ENCODE assay signal across 18 cellular contexts in the genomic region with DNA sequence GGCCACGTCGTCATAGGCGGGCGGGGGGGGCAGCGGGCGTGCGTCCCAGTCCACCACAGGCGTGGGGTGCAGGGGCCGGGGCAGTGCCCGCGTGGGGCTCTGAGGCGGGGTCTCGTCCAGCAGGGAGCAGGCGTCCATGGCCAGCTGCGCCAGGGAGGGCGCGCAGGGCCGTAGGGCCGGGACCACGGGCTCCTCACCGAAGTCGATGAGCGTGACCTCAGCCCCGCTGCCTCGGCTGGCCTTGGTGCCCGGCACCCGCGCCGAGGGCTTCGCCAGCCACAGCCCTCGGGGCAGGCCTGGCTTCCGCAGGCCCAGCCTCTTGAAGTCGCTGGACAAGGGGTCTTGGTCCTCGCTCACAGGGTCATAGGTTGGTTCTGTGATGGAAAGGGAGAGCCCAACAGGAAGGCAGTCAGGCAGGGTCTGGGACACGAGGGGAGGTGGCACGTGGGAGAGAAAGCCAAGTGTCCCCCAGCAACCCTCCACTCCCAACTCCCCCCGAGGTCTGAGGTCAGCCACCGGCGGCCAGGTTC. TPM values are rescaled to one million over a fixed set of nuclear protein-coding genes. Genes with fewer than 3 reads are reported as not detected.
A peak's percentile ranks its signal among the peaks of the same experiment; 100 is the strongest.
DNase-seq lines count a peak whose midpoint lies in the region; ATAC-seq and TF ChIP-seq lines count a peak whose summit lies in the region.
"Had no signal": no experiment of that assay in that cellular context is flagged by ENCODE, and none has a peak within 500 bp of the region (broad histone marks: within the 10 kb centered on the region; RNA-seq: fewer than 3 reads in every experiment).

No MANE protein-coding gene starts in this region.

- peak overlapping the region; percentile 56 for H3K27ac ChIP-seq in RWPE1
- H3K27ac ChIP-seq in mesenchymal stem cell (ENCODE audit: low read length, poor library complexity, severe bottlenecking): no peak overlapping the region
- H3K27ac ChIP-seq: BLaER1 had no signal

- H3K9ac ChIP-seq in mesenchymal stem cell (ENCODE audit: low read length): no peak overlapping the region
- H3K9ac ChIP-seq: BLaER1 had no signal

- H2BK120ac ChIP-seq in mesenchymal stem cell (ENCODE audit: low read depth, low read length): no peak overlapping the region

- H4K8ac ChIP-seq in mesenchymal stem cell (ENCODE audit: low read length): peak overlapping the region; percentile 31

- no peaks in the 10 kb centered on the region for H3K27me3 Mint-ChIP-seq in type B pancreatic cell

- peaks cover 8% of the 10 kb centered on the region for H3K4me1 ChIP-seq in mesenchymal stem cell (ENCODE audit: control insufficient read depth, insufficient read depth, low read depth, low read length)
- H3K4me1 ChIP-seq: BLaER1 had no signal

- no peak overlapping the region for H2BK12ac ChIP-seq in mesenchymal stem cell (ENCODE audit: low read length in 2 of 2)

- no peak for ATAC-seq in Right ventricle myocardium inferior
- no peak for ATAC-seq in left ventricle myocardium superior
- no peak for ATAC-seq in HG02938 (IDR thresholded peaks at IDR 0.05; ENCODE audit: unreplicated experiment)
- ATAC-seq in HG03354 (IDR thresholded peaks at IDR 0.05; ENCODE audit: poor library complexity, severe bottlenecking, unreplicated experiment): no peak
- ATAC-seq: CD8-positive, alpha-beta T cell had no signal

- H2BK5ac ChIP-seq in mesenchymal stem cell (ENCODE audit: low read depth, low read length, poor library complexity, severe bottlenecking): no peak overlapping the region

- H3K27ac Mint-ChIP-seq in type B pancreatic cell: no peak overlapping the region
- H3K27ac Mint-ChIP-seq: CD8-positive, alpha-beta T cell; GM23338 had no signal

- no peak overlapping the region for H2AK5ac ChIP-seq in mesenchymal stem cell (ENCODE audit: low read length, severe bottlenecking)

- no peak overlapping the region for H3K4me2 ChIP-seq in mesenchymal stem cell (ENCODE audit: low read length, poor library complexity, severe bottlenecking)
- H3K4me2 ChIP-seq: BLaER1, GM23338 had no signal

- DNase-seq in Right ventricle myocardium inferior (ENCODE audit: missing footprints) (peak; percentile 56), left ventricle myocardium superior (no peak), RWPE1 (ENCODE audit: low spot score) (no peak), mesenchymal stem cell (no peak), type B pancreatic cell (ENCODE audit: extremely low spot score, unreplicated experiment) (peak; percentile 67)
- DNase-seq: 8988T; Calu3; CD8-positive, alpha-beta T cell; DMS79 treated with DMSO at 0.1 percent for 48 hours; GF-D8; HCEC 1CT had no signal

- H4K91ac ChIP-seq in mesenchymal stem cell (ENCODE audit: low read length): no peak overlapping the region

- H3K14ac ChIP-seq in mesenchymal stem cell (ENCODE audit: low read length in 2 of 2): no peak overlapping the region

- no peak overlapping the region for H3K4ac ChIP-seq in mesenchymal stem cell (ENCODE audit: low read depth in 1 of 2, low read length in 2 of 2)

- no peaks in the 10 kb centered on the region for H3K36me3 Mint-ChIP-seq in type B pancreatic cell

- no peaks in the 10 kb centered on the region for H3K9me3 Mint-ChIP-seq in type B pancreatic cell
- H3K9me3 Mint-ChIP-seq: CD8-positive, alpha-beta T cell; GM23338 had no signal

- intact Hi-C loops in Right ventricle myocardium inferior (cut with DNase I): no loop called here
- intact Hi-C loops in left ventricle myocardium superior (cut with micrococcal nuclease): no loop called here

- H2AFZ ChIP-seq in mesenchymal stem cell (ENCODE audit: low read depth, low read length): no peak overlapping the region
- H2AFZ ChIP-seq: GM23338 had no signal

- peaks cover 11 to 87% of the 10 kb centered on the region in 2 experiments for H3K36me3 ChIP-seq in mesenchymal stem cell (ENCODE audit: control insufficient read depth in 1 of 2, insufficient read depth in 2 of 2, low read depth in 1 of 2, low read length in 2 of 2)

- no peak for TF ChIP-seq CTCF in RWPE1 (conservative IDR thresholded peaks at IDR 0.05; ENCODE audit: low read depth)
- no peak for TF ChIP-seq CTCF in type B pancreatic cell (conservative IDR thresholded peaks at IDR 0.05)

- no peak overlapping the region for H3K4me3 ChIP-seq in mesenchymal stem cell (ENCODE audit: insufficient read depth in 1 of 2, low read depth in 1 of 2, low read length in 2 of 2)
- H3K4me3 ChIP-seq: BLaER1, GM23338 had no signal

- no peaks in the 10 kb centered on the region for H3K27me3 ChIP-seq in mesenchymal stem cell (ENCODE audit: control insufficient read depth in 1 of 2, insufficient read depth in 1 of 2, low read length in 2 of 2)
- H3K27me3 ChIP-seq: BLaER1 had no signal

- H2BK15ac ChIP-seq in mesenchymal stem cell (ENCODE audit: low read depth, poor library complexity, severe bottlenecking): no peak overlapping the region

- no peak overlapping the region for H3K18ac ChIP-seq in mesenchymal stem cell (ENCODE audit: low read depth in 1 of 2, low read length in 2 of 2)

- POLR2A ChIA-PET in RWPE1 (lab: Yijun Ruan, JAX; ENCODE audit: low non-redundant PET): no interaction called here

- no peak overlapping the region for H3K4me3 Mint-ChIP-seq in type B pancreatic cell
- H3K4me3 Mint-ChIP-seq: CD8-positive, alpha-beta T cell; GM23338 had no signal

- 96% methylated on average over 31 of the region's 39 CpGs for WGBS in mesenchymal stem cell

- H3K4me1 Mint-ChIP-seq in type B pancreatic cell (ENCODE audit: unreplicated experiment): no peaks in the 10 kb centered on the region
- H3K4me1 Mint-ChIP-seq: GM23338 had no signal

- H3K23ac ChIP-seq in mesenchymal stem cell (ENCODE audit: low read length in 2 of 2): no peak overlapping the region

- H3K9me3 ChIP-seq in mesenchymal stem cell (ENCODE audit: control insufficient read depth, low read length): no peaks in the 10 kb centered on the region
- H3K9me3 ChIP-seq: BLaER1 had no signal

- H3K79me1 ChIP-seq in mesenchymal stem cell (replicated peaks; ENCODE audit: low read length, poor library complexity, severe bottlenecking): peaks cover 6% of the 10 kb centered on the region

- CTCF ChIA-PET in RWPE1 (lab: Yijun Ruan, JAX): interaction anchor here (4.2 kb wide), 1 partner anchor 26 kb away, joined by 18 read pairs; no protein-coding TSS in a partner anchor

RNA-seq across cellular contexts. Expression of a gene that starts 40.0 kb away (rescaled TPM):
- total RNA-seq in Right ventricle myocardium inferior: 31.7 TPM
- total RNA-seq in left ventricle myocardium superior: 28.9 TPM
- 11.7 TPM for polyA plus RNA-seq in mesenchymal stem cell (2013, experiment 1 of 2)
- 11.4 TPM for polyA plus RNA-seq in mesenchymal stem cell (2013, experiment 2 of 2)
- 21.6 and 42.5 TPM in 2 replicates for total RNA-seq in type B pancreatic cell (ENCODE audit: low replicate concordance)

RNA-seq across cellular contexts. Expression of a gene that starts 56.7 kb away (rescaled TPM):
- total RNA-seq in Right ventricle myocardium inferior: not detected
- total RNA-seq in left ventricle myocardium superior: not detected
- polyA plus RNA-seq in mesenchymal stem cell (2013, experiment 1 of 2): not detected
- polyA plus RNA-seq in mesenchymal stem cell (2013, experiment 2 of 2): not detected
- 1.9 and 2.4 TPM in 2 replicates for total RNA-seq in type B pancreatic cell (ENCODE audit: low replicate concordance)
- total RNA-seq: A673; CD8-positive, alpha-beta T cell; HT-29 had no signal
- polyA plus RNA-seq: AG04450 had no signal

Comparison
In these comparisons a context has a peak if more than half of its experiments do, and no peak if none do; other contexts are left out.
1. DNase-seq: peak in Right ventricle myocardium inferior (single experiment) and type B pancreatic cell (single experiment); none in left ventricle myocardium superior (single experiment), RWPE1 (single experiment) and mesenchymal stem cell (single experiment).